8 cellular contexts compared by ENCODE assay signal in the genomic region with DNA sequence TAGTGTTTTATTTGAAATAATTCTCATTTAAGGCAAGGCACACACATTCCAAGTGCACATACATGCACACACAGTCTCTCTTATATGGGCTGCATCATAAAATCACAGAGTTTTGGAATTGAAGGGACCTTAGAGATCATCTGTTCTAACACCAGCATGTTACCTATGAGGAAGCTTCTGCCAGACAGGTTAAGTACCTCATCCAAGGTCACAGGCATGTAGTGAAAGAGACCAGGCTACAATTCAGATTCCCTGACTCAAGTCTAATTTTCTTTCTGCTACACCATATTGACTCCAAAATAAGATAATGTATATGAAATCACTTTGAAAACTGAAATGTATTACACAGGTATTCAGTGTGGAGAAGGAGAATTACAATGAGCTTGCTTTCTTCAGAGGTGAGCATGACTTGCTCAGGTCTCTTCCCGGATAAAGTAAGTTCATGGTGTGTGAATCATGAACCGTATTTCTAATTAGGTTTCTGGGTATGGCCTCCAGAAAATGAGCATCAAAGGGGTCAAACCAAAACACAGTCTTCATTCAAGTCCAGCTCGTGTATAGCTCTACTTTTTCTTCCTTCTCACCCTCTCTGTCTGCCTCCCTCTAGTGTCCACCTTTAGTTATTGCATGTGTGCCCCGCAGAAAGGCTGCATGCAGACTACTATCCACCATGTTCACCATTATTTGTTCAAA.
DNase-seq lines count a peak whose midpoint lies in the region; ATAC-seq and TF ChIP-seq lines count a peak whose summit lies in the region.

No MANE protein-coding gene starts in this region.

- no peaks in the 10 kb centered on the region for H3K36me3 Mint-ChIP-seq in natural killer cell

- H3K27me3 Mint-ChIP-seq in natural killer cell (ENCODE audit: low read depth in 2 of 2) = no peaks in the 10 kb centered on the region
- no peaks in the 10 kb centered on the region for H3K27me3 Mint-ChIP-seq in stimulated activated naive CD8-positive, alpha-beta T cell treated with anti-CD3 and anti-CD28 coated beads, Interleukin-15, amount 100 ng/mL, for 72 hours

- peak; percentile 95 for TF ChIP-seq CTCF in natural killer cell (IDR thresholded peaks at IDR 0.05)

- intact Hi-C loops in natural killer cell (cut with micrococcal nuclease) = loop anchor here (1.0 to 10.0 kb wide), 3 partner anchors 411 to 660 kb away; no protein-coding TSS in a partner anchor

- DNase-seq in activated CD8-positive, alpha-beta memory T cell treated with anti-CD3 and anti-CD28 coated beads for 24 hours = peak; percentile 70
- no peak for DNase-seq in activated CD8-positive, alpha-beta memory T cell treated with anti-CD3 and anti-CD28 coated beads, Interleukin-2, amount 50 U/mL, for 48 hours
- DNase-seq in NCI-H82 (lab: John Stamatoyannopoulos, UW) (peak; percentile 73), epidermal melanocyte (ENCODE audit: insufficient read length, low spot score) (peak; percentile 84), natural killer cell (peak; percentile 24)
- DNase-seq in activated CD8-positive, alpha-beta memory T cell treated with anti-CD3 and anti-CD28 coated beads for 4 hours (ENCODE audit: low read depth in 2 of 2) = peak; percentile 26 to 33
- peak; percentile 58 to 73 for DNase-seq in stimulated activated naive CD8-positive, alpha-beta T cell treated with anti-CD3 and anti-CD28 coated beads, Interleukin-15, amount 100 ng/mL, for 72 hours

- H3K4me3 Mint-ChIP-seq in natural killer cell = no peak overlapping the region
- H3K4me3 Mint-ChIP-seq in stimulated activated naive CD8-positive, alpha-beta T cell treated with anti-CD3 and anti-CD28 coated beads, Interleukin-15, amount 100 ng/mL, for 72 hours = no peak overlapping the region

- ATAC-seq in HG03521 (IDR thresholded peaks at IDR 0.05; ENCODE audit: unreplicated experiment) (peak; percentile 72), natural killer cell (peak; percentile 85 to 99 (median 95))
- ATAC-seq in stimulated activated naive CD8-positive, alpha-beta T cell treated with anti-CD3 and anti-CD28 coated beads, Interleukin-15, amount 100 ng/mL, for 72 hours = peak; percentile 91

- no peak overlapping the region for H3K27ac Mint-ChIP-seq in natural killer cell
- H3K27ac Mint-ChIP-seq in stimulated activated naive CD8-positive, alpha-beta T cell treated with anti-CD3 and anti-CD28 coated beads, Interleukin-15, amount 100 ng/mL, for 72 hours = no peak overlapping the region

- no peaks in the 10 kb centered on the region for H3K9me3 Mint-ChIP-seq in natural killer cell
- H3K9me3 Mint-ChIP-seq in stimulated activated naive CD8-positive, alpha-beta T cell treated with anti-CD3 and anti-CD28 coated beads, Interleukin-15, amount 100 ng/mL, for 72 hours = no peaks in the 10 kb centered on the region

- H3K4me1 Mint-ChIP-seq in natural killer cell = peaks cover 6% of the 10 kb centered on the region in 2 donors
- H3K4me1 Mint-ChIP-seq in stimulated activated naive CD8-positive, alpha-beta T cell treated with anti-CD3 and anti-CD28 coated beads, Interleukin-15, amount 100 ng/mL, for 72 hours = peaks cover 10% of the 10 kb centered on the region
